Comparison of ENCODE assay signal across 1 cellular context in the genomic region with DNA sequence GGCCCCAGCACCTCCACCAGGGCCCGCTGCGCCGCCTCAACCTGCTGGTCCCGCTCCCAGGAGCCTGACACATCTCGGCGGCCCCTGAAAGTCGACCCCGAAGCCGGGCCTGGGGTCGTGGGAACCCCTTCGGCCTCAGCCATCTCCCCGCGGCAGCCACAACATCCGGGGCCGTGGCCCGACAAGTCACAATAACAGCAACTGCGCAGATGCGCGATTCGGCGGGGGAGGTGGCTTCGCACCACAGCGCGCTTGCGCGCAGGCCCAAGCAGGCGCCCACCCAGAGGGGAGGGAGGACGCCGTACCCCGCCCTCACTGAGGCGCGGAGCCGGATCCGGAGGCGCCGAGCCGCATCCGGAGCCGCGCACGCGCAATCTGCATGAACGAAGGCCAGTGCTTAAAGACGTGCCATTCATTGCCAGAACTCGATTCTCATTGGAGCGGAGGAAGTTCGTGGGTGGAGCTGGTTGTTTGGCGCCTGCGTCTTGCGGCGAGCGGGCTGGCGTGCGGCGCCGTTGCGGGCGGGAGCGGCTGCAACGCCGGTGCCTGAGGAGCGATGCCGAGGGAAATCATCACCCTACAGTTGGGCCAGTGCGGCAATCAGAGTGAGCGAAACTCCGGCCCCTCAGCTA.
TF ChIP-seq lines count a peak whose summit lies in the region.

A gene with protein sequence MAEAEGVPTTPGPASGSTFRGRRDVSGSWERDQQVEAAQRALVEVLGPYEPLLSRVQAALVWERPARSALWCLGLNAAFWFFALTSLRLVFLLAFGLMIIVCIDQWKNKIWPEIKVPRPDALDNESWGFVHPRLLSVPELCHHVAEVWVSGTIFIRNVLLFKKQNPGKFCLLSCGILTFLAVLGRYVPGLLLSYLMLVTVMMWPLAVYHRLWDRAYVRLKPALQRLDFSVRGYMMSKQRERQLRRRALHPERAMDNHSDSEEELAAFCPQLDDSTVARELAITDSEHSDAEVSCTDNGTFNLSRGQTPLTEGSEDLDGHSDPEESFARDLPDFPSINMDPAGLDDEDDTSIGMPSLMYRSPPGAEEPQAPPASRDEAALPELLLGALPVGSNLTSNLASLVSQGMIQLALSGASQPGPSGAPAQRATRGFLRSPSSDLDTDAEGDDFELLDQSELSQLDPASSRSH (minus strand): TSS at position 193 of the 632 bp plus-strand sequence. CDS start 50 bp downstream, at position 143.
A gene (plus strand): TSS at position 502 of the 632 bp plus-strand sequence. CDS start 55 bp downstream, at position 557.

TF ChIP-seq in K562, 482 proteins besides CTCF, POLR2A, EP300 and RAD21 (continued from another document and continues in another):
- TF ChIP-seq, protein P1, sequence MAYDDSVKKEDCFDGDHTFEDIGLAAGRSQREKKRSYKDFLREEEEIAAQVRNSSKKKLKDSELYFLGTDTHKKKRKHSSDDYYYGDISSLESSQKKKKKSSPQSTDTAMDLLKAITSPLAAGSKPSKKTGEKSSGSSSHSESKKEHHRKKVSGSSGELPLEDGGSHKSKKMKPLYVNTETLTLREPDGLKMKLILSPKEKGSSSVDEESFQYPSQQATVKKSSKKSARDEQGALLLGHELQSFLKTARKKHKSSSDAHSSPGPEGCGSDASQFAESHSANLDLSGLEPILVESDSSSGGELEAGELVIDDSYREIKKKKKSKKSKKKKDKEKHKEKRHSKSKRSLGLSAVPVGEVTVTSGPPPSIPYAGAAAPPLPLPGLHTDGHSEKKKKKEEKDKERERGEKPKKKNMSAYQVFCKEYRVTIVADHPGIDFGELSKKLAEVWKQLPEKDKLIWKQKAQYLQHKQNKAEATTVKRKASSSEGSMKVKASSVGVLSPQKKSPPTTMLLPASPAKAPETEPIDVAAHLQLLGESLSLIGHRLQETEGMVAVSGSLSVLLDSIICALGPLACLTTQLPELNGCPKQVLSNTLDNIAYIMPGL (CRISPR knock-in tag; IDR thresholded peaks at IDR 0.05) = no peak
- TF ChIP-seq, protein P2, sequence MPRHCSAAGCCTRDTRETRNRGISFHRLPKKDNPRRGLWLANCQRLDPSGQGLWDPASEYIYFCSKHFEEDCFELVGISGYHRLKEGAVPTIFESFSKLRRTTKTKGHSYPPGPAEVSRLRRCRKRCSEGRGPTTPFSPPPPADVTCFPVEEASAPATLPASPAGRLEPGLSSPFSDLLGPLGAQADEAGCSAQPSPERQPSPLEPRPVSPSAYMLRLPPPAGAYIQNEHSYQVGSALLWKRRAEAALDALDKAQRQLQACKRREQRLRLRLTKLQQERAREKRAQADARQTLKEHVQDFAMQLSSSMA (CRISPR knock-in tag; IDR thresholded peaks at IDR 0.05) = no peak
- no peak for TF ChIP-seq HNRNPH1 (optimal IDR thresholded peaks at IDR 0.05; ENCODE audit: low read depth, low read length)
- TF ChIP-seq ELF1 (tag; IDR thresholded peaks at IDR 0.05) = no peak
- TF ChIP-seq ZBTB7A (IDR thresholded peaks at IDR 0.05; ENCODE audit: borderline replicate concordance, control insufficient read depth, low read depth, low read length) = peak; percentile 90
- TF ChIP-seq GABPB2 (CRISPR knock-in tag; conservative IDR thresholded peaks at IDR 0.05) = no peak
- peak; percentile 55 for TF ChIP-seq TAF9B (IDR thresholded peaks at IDR 0.05; ENCODE audit: partially characterized antibody)
- peak; percentile 84 for TF ChIP-seq HNRNPLL (IDR thresholded peaks at IDR 0.05; ENCODE audit: low read depth, low read length, poor library complexity, severe bottlenecking)
- TF ChIP-seq ADNP (tag; IDR thresholded peaks at IDR 0.05) = no peak
- TF ChIP-seq FOXM1 (IDR thresholded peaks at IDR 0.05; ENCODE audit: low read depth) = no peak
- TF ChIP-seq FOXM1 (CRISPR knock-in tag; IDR thresholded peaks at IDR 0.05; ENCODE audit: low read depth) = no peak
- TF ChIP-seq ZNF239 (CRISPR knock-in tag; IDR thresholded peaks at IDR 0.05) = no peak
- no peak for TF ChIP-seq ZNF408 (CRISPR knock-in tag; IDR thresholded peaks at IDR 0.05; ENCODE audit: low read depth)
- no peak for TF ChIP-seq ZNF134 (CRISPR knock-in tag; conservative IDR thresholded peaks at IDR 0.05)
- TF ChIP-seq MAFF (IDR thresholded peaks at IDR 0.05; ENCODE audit: low read length) = no peak
- TF ChIP-seq NONO (IDR thresholded peaks at IDR 0.05; ENCODE audit: low read depth in 2 of 2, low read length in 1 of 2) = no peak
- TF ChIP-seq TBP (optimal IDR thresholded peaks at IDR 0.05; ENCODE audit: low read depth, low read length) = peak; percentile 54
- no peak for TF ChIP-seq FOXP1 (CRISPR knock-in tag; IDR thresholded peaks at IDR 0.05)
- TF ChIP-seq ZNF695 (CRISPR knock-in tag; IDR thresholded peaks at IDR 0.05) = no peak
- TF ChIP-seq, protein P3, sequence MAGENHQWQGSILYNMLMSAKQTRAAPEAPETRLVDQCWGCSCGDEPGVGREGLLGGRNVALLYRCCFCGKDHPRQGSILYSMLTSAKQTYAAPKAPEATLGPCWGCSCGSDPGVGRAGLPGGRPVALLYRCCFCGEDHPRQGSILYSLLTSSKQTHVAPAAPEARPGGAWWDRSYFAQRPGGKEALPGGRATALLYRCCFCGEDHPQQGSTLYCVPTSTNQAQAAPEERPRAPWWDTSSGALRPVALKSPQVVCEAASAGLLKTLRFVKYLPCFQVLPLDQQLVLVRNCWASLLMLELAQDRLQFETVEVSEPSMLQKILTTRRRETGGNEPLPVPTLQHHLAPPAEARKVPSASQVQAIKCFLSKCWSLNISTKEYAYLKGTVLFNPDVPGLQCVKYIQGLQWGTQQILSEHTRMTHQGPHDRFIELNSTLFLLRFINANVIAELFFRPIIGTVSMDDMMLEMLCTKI (IDR thresholded peaks at IDR 0.05; ENCODE audit: partially characterized antibody) = no peak
- TF ChIP-seq TRIM24 (IDR thresholded peaks at IDR 0.05) = no peak
- TF ChIP-seq HDAC2 (IDR thresholded peaks at IDR 0.05) = 0 out of 2 replicates have a peak, but pooled peaks have one; percentile 7
- TF ChIP-seq HCFC1 (IDR thresholded peaks at IDR 0.05; ENCODE audit: low read depth, low read length) = peak; percentile 69
- TF ChIP-seq CHD2 (IDR thresholded peaks at IDR 0.05; ENCODE audit: low read depth, low read length) = 0 out of 2 replicates have a peak, but pooled peaks have one; percentile 21
- TF ChIP-seq C11orf30 (IDR thresholded peaks at IDR 0.05; ENCODE audit: low read depth) = peak; percentile 45
- no peak for TF ChIP-seq CC2D1A (IDR thresholded peaks at IDR 0.05)
- no peak for TF ChIP-seq KAT2B (IDR thresholded peaks at IDR 0.05; ENCODE audit: low read depth, low read length)
- TF ChIP-seq, protein P4, sequence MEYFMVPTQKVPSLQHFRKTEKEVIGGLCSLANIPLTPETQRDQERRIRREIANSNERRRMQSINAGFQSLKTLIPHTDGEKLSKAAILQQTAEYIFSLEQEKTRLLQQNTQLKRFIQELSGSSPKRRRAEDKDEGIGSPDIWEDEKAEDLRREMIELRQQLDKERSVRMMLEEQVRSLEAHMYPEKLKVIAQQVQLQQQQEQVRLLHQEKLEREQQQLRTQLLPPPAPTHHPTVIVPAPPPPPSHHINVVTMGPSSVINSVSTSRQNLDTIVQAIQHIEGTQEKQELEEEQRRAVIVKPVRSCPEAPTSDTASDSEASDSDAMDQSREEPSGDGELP (CRISPR knock-in tag; IDR thresholded peaks at IDR 0.05; ENCODE audit: borderline replicate concordance) = peak; percentile 63
- TF ChIP-seq CREM (IDR thresholded peaks at IDR 0.05; ENCODE audit: low read depth) = peak; percentile 70
- no peak for TF ChIP-seq TAL1 (IDR thresholded peaks at IDR 0.05)
- TF ChIP-seq MECOM (CRISPR knock-in tag; IDR thresholded peaks at IDR 0.05) = no peak
- no peak for TF ChIP-seq ZNF3 (CRISPR knock-in tag; IDR thresholded peaks at IDR 0.05)
- TF ChIP-seq, protein P5, sequence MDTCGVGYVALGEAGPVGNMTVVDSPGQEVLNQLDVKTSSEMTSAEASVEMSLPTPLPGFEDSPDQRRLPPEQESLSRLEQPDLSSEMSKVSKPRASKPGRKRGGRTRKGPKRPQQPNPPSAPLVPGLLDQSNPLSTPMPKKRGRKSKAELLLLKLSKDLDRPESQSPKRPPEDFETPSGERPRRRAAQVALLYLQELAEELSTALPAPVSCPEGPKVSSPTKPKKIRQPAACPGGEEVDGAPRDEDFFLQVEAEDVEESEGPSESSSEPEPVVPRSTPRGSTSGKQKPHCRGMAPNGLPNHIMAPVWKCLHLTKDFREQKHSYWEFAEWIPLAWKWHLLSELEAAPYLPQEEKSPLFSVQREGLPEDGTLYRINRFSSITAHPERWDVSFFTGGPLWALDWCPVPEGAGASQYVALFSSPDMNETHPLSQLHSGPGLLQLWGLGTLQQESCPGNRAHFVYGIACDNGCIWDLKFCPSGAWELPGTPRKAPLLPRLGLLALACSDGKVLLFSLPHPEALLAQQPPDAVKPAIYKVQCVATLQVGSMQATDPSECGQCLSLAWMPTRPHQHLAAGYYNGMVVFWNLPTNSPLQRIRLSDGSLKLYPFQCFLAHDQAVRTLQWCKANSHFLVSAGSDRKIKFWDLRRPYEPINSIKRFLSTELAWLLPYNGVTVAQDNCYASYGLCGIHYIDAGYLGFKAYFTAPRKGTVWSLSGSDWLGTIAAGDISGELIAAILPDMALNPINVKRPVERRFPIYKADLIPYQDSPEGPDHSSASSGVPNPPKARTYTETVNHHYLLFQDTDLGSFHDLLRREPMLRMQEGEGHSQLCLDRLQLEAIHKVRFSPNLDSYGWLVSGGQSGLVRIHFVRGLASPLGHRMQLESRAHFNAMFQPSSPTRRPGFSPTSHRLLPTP (IDR thresholded peaks at IDR 0.05; ENCODE audit: borderline replicate concordance, extremely low read depth, insufficient read length) = no peak
- no peak for TF ChIP-seq GTF2F1 (IDR thresholded peaks at IDR 0.05; ENCODE audit: low read depth, low read length)
- TF ChIP-seq YBX1 (IDR thresholded peaks at IDR 0.05) = no peak
- no peak for TF ChIP-seq ZNF717 (CRISPR knock-in tag; IDR thresholded peaks at IDR 0.05)
- peak; percentile 55 for TF ChIP-seq POLR2H (tag; IDR thresholded peaks at IDR 0.05; ENCODE audit: low read depth)
- TF ChIP-seq, protein P6, sequence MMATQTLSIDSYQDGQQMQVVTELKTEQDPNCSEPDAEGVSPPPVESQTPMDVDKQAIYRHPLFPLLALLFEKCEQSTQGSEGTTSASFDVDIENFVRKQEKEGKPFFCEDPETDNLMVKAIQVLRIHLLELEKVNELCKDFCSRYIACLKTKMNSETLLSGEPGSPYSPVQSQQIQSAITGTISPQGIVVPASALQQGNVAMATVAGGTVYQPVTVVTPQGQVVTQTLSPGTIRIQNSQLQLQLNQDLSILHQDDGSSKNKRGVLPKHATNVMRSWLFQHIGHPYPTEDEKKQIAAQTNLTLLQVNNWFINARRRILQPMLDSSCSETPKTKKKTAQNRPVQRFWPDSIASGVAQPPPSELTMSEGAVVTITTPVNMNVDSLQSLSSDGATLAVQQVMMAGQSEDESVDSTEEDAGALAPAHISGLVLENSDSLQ (IDR thresholded peaks at IDR 0.05) = peak; percentile 97
- TF ChIP-seq ZBTB8A (IDR thresholded peaks at IDR 0.05; ENCODE audit: partially characterized antibody) = no peak
- peak; percentile 72 for TF ChIP-seq TAF1 (IDR thresholded peaks at IDR 0.05; ENCODE audit: control insufficient read depth, extremely low read depth, insufficient read depth, low read length, severe bottlenecking)
- TF ChIP-seq, protein P7, sequence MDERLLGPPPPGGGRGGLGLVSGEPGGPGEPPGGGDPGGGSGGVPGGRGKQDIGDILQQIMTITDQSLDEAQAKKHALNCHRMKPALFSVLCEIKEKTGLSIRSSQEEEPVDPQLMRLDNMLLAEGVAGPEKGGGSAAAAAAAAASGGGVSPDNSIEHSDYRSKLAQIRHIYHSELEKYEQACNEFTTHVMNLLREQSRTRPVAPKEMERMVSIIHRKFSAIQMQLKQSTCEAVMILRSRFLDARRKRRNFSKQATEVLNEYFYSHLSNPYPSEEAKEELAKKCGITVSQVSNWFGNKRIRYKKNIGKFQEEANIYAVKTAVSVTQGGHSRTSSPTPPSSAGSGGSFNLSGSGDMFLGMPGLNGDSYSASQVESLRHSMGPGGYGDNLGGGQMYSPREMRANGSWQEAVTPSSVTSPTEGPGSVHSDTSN (CRISPR knock-in tag; IDR thresholded peaks at IDR 0.05; ENCODE audit: low read depth) = 0 out of 2 replicates have a peak, but pooled peaks have one; percentile 39
- TF ChIP-seq, protein P7 (tag; conservative IDR thresholded peaks at IDR 0.05; ENCODE audit: low read depth) = no peak; the same call in 1 of the 2 replicates
- 0 out of 2 replicates have a peak, but pooled peaks have one; percentile 9 for TF ChIP-seq ZNF384 (IDR thresholded peaks at IDR 0.05; ENCODE audit: low read depth, low read length)
- TF ChIP-seq, protein P8, sequence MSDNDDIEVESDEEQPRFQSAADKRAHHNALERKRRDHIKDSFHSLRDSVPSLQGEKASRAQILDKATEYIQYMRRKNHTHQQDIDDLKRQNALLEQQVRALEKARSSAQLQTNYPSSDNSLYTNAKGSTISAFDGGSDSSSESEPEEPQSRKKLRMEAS (CRISPR knock-in tag; IDR thresholded peaks at IDR 0.05) = peak; percentile 18; the same call in 1 of the 2 replicates
- 0 out of 2 replicates have a peak, but pooled peaks have one; percentile 30 for TF ChIP-seq SP1 (CRISPR knock-in tag; IDR thresholded peaks at IDR 0.05)
- TF ChIP-seq RUNX1 (IDR thresholded peaks at IDR 0.05; ENCODE audit: low read depth) = no peak
- peak in 1 of 2 experiments; percentile 62; a peak in 1 of 4 replicates for TF ChIP-seq SRF (CRISPR knock-in tag; IDR thresholded peaks at IDR 0.05)
- TF ChIP-seq FOXK2 (conservative IDR thresholded peaks at IDR 0.05 in 1 of 2, IDR thresholded peaks at IDR 0.05 in 1 of 2; ENCODE audit: low read depth in 2 of 2) = peak in 1 of 2 experiments; percentile 60; a peak in 2 of 4 replicates
- no peak for TF ChIP-seq ZNF584 (CRISPR knock-in tag; IDR thresholded peaks at IDR 0.05; ENCODE audit: low read depth)
- TF ChIP-seq KAT7 (CRISPR knock-in tag; IDR thresholded peaks at IDR 0.05; ENCODE audit: borderline replicate concordance) = peak; percentile 79; the same call in 1 of the 2 replicates
- TF ChIP-seq, protein P9, sequence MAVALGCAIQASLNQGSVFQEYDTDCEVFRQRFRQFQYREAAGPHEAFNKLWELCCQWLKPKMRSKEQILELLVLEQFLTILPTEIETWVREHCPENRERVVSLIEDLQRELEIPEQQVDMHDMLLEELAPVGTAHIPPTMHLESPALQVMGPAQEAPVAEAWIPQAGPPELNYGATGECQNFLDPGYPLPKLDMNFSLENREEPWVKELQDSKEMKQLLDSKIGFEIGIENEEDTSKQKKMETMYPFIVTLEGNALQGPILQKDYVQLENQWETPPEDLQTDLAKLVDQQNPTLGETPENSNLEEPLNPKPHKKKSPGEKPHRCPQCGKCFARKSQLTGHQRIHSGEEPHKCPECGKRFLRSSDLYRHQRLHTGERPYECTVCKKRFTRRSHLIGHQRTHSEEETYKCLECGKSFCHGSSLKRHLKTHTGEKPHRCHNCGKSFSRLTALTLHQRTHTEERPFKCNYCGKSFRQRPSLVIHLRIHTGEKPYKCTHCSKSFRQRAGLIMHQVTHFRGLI (CRISPR knock-in tag; IDR thresholded peaks at IDR 0.05) = no peak
- no peak for TF ChIP-seq MTA3 (IDR thresholded peaks at IDR 0.05; ENCODE audit: borderline replicate concordance)
- TF ChIP-seq BRD4 (IDR thresholded peaks at IDR 0.05) = no peak
- TF ChIP-seq SP2 (IDR thresholded peaks at IDR 0.05; ENCODE audit: extremely low read depth, low read depth, low read length, poor library complexity, severe bottlenecking) = no peak
